19 cellular contexts compared by ENCODE assay signal in the genomic region with DNA sequence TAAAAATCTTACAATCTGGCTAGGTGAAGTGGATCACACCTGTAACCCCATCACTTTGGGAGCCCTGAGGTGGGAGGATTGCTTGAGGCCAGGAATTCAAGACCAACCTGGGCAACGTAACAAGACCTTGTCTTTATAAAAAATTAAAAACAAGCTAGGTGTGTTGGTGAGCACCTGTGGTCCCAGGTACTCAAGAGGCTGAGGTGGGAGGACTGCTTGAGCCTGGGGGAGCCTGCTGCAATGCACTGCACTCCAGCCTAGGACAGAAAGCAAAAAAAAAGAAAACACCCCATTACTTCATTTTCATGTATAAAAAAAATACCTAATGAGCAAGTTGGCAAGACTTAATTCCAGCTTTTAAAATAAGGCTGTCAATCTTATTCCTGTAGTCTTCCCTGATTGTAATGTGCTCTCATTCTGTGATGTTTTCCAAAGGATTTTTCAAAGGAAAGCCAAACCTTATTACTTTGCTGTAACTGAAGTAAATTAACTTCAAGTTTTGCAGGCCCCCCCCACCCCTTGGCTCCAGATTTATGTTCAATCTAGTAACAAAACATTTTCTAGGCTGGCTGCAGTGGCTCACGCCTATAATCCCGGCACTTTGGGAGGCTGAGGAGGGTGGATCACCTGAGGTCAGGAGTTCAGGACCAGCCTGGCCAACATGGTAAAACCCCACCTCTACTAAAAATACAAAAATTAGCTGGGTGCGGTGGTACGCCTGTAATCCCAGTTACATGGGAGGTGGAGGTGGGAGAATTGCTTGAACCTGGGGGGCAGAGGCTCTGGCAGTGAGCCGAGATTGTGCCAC. TPM values are rescaled to one million over a fixed set of nuclear protein-coding genes. Genes with fewer than 3 reads are reported as not detected.
A peak's percentile ranks its signal among the peaks of the same experiment; 100 is the strongest.
DNase-seq lines count a peak whose midpoint lies in the region; ATAC-seq, FAIRE-seq and TF ChIP-seq lines count a peak whose summit lies in the region.
"Had no signal": no experiment of that assay in that cellular context is flagged by ENCODE, and none has a peak within 500 bp of the region (broad histone marks: within the 10 kb centered on the region; RNA-seq: fewer than 3 reads in every experiment).

No MANE protein-coding gene starts in this region.

- H3K9me2 ChIP-seq in OCI-LY1 (ENCODE audit: low read depth, low read length) = no peaks in the 10 kb centered on the region

- H3K79me2 ChIP-seq in HepG2 (ENCODE audit: insufficient read depth, low read length) (peaks cover 13% of the 10 kb centered on the region), OCI-LY1 (ENCODE audit: insufficient read depth, low read length) (peaks cover 12% of the 10 kb centered on the region), K562 (ENCODE audit: control insufficient read depth, insufficient read depth, low read length) (peaks cover 17% of the 10 kb centered on the region)

- H3K9ac ChIP-seq in HepG2 (ENCODE audit: insufficient read depth, low read depth, low read length) = no peak overlapping the region
- no peak overlapping the region for H3K9ac ChIP-seq in OCI-LY1 (ENCODE audit: low read length)
- no peak overlapping the region for H3K9ac ChIP-seq in K562 (ENCODE audit: insufficient read depth in 1 of 2, low read depth in 2 of 2, low read length in 2 of 2)

- H4K20me1 ChIP-seq in HepG2 (ENCODE audit: insufficient read depth, low read length) (peaks cover 9% of the 10 kb centered on the region; the same call in 1 of the 2 replicates), OCI-LY1 (ENCODE audit: insufficient read depth, low read length) (no peaks in the 10 kb centered on the region), K562 (replicated peaks; ENCODE audit: control insufficient read depth, insufficient read depth, low read length) (no peaks in the 10 kb centered on the region)

- TF ChIP-seq POLR2A in HepG2 (IDR thresholded peaks at IDR 0.05; ENCODE audit: insufficient read depth in 1 of 2, low read depth in 2 of 2, low read length in 2 of 2) (no peak), right lobe of liver (IDR thresholded peaks at IDR 0.05) (no peak), K562 (conservative IDR thresholded peaks at IDR 0.05) (peak; percentile 68)

- no peak for TF ChIP-seq RAD21 in HepG2 (CRISPR knock-in tag; IDR thresholded peaks at IDR 0.05)
- no peak for TF ChIP-seq RAD21 in K562 (CRISPR knock-in tag; conservative IDR thresholded peaks at IDR 0.05 in 1 of 2, IDR thresholded peaks at IDR 0.05 in 1 of 2)

- in situ Hi-C loops in HepG2 (cut with HindIII; ENCODE audit: extremely low pct_ligation_motif_present, low pct_unique_long_range_greater_than_20kb) (no loop called here), K562 (cut with MboI) (no loop called here)

- ATAC-seq in HepG2 (no peak), right lobe of liver (no peak), K562 (no peak)
- ATAC-seq: activated CD4-positive, CD25-positive, alpha-beta regulatory T cell treated with anti-CD3 and anti-CD28 coated beads, Interleukin-2, amount 50 U/mL, for 24 hours; pancreas; sciatic nerve had no signal

- DNase-seq in HepG2 (ENCODE audit: low spot score) (no peak), right lobe of liver (no peak), K562 (ENCODE audit: extremely low read depth in 1 of 4, low spot score in 3 of 4) (no peak), MG63 (no peak), dedifferentiated amniotic fluid mesenchymal stem cell (ENCODE audit: extremely low spot score) (no peak), RPMI8226 (no peak)
- DNase-seq: COR-L47; NCI-H524; pancreas; stimulated activated naive CD4-positive, alpha-beta T cell had no signal

- CTCF ChIA-PET in HepG2 (lab: Yijun Ruan, JAX; ENCODE audit: low intra/inter-chr PET ratio, low total read pairs) (no interaction called here), K562 (lab: Yijun Ruan, JAX; ENCODE audit: low intra/inter-chr PET ratio) (no interaction called here)

- H3K4me2 ChIP-seq in HepG2 (ENCODE audit: low read depth, low read length) = no peak overlapping the region
- H3K4me2 ChIP-seq in OCI-LY1 (ENCODE audit: low read length) = no peak overlapping the region
- no peak overlapping the region for H3K4me2 ChIP-seq in K562 (ENCODE audit: insufficient read depth, low read length)
- H3K4me2 ChIP-seq: hepatocyte had no signal

- H3K27me3 ChIP-seq in HepG2 (ENCODE audit: control insufficient read depth in 1 of 2, insufficient read depth in 2 of 2, low read length in 2 of 2) (no peaks in the 10 kb centered on the region; a peak in 1 of 5 replicates), right lobe of liver (no peaks in the 10 kb centered on the region), OCI-LY1 (ENCODE audit: insufficient read depth, low read length) (no peaks in the 10 kb centered on the region), K562 (ENCODE audit: control insufficient read depth in 2 of 2, insufficient read depth in 2 of 2, low read length in 2 of 2) (no peaks in the 10 kb centered on the region), MG63 (no peaks in the 10 kb centered on the region)
- H3K27me3 ChIP-seq: breast epithelium, hepatocyte, pancreas had no signal

- POLR2A ChIA-PET in HepG2 (lab: Yijun Ruan, JAX) = interaction anchor here (1.0 to 2.0 kb wide), 5 partner anchors 9 to 104 kb away, joined by 3 to 9 read pairs (median 5); partner anchors contain the start of genes KNTC1 and RSRC2
- POLR2A ChIA-PET in K562 (lab: Yijun Ruan, JAX) = interaction anchor here (0.6 to 8.1 kb wide), 11 partner anchors 7 to 306 kb away, joined by 3 to 96 read pairs (median 4); partner anchors contain the start of genes KNTC1 and RSRC2

- no peaks in the 10 kb centered on the region for H3K9me1 ChIP-seq in K562 (ENCODE audit: control insufficient read depth, insufficient read depth, low read length)

- H3K4me3 ChIP-seq in HepG2 (replicated peaks in 1 of 3; ENCODE audit: insufficient read depth in 1 of 3, low read depth in 2 of 3, low read length in 3 of 3) (no peak overlapping the region), right lobe of liver (no peak overlapping the region), OCI-LY1 (ENCODE audit: low read depth, low read length, poor library complexity, severe bottlenecking) (no peak overlapping the region), K562 (no peak overlapping the region), MG63 (no peak overlapping the region)
- H3K4me3 ChIP-seq: breast epithelium, coronary artery, hepatocyte, pancreas had no signal

- H3K36me3 ChIP-seq in HepG2 (replicated peaks in 1 of 2; ENCODE audit: control insufficient read depth in 1 of 2, insufficient read depth in 2 of 2, low read length in 2 of 2) (peaks cover 17 to 44% of the 10 kb centered on the region in 2 experiments), right lobe of liver (peaks cover 20 to 60% (median 36%) of the 10 kb centered on the region in 4 donors), OCI-LY1 (ENCODE audit: insufficient read depth, low read length) (peaks cover 62% of the 10 kb centered on the region), K562 (ENCODE audit: control insufficient read depth, insufficient read depth, low read length) (peaks cover 59% of the 10 kb centered on the region), MG63 (peaks cover 62% of the 10 kb centered on the region)

- H3K4me1 ChIP-seq in HepG2 (ENCODE audit: insufficient read depth, low read length) (peaks cover 10% of the 10 kb centered on the region), right lobe of liver (peaks cover 0 to 7% (median 2%) of the 10 kb centered on the region in 4 donors), OCI-LY1 (ENCODE audit: insufficient read depth, low read length, severe bottlenecking) (peaks cover 18% of the 10 kb centered on the region), K562 (replicated peaks in 1 of 2; ENCODE audit: control insufficient read depth in 2 of 2, insufficient read depth in 2 of 2, low read length in 2 of 2) (peaks cover 4 to 6% of the 10 kb centered on the region in 2 experiments; a peak in 3 of 5 replicates)

- BruUV-seq in HepG2 (replicated peaks; lab: Mats Ljungman, UMichigan) (no TSS peak), K562 (replicated peaks; lab: Mats Ljungman, UMichigan) (no TSS peak)

- no peak for TF ChIP-seq EP300 in HepG2 (IDR thresholded peaks at IDR 0.05; ENCODE audit: low read depth in 2 of 2, low read length in 2 of 2)
- TF ChIP-seq EP300 in HepG2 (CRISPR knock-in tag; IDR thresholded peaks at IDR 0.05; ENCODE audit: borderline replicate concordance) = no peak
- TF ChIP-seq EP300 in K562 (IDR thresholded peaks at IDR 0.05; ENCODE audit: low read length) = no peak

- FAIRE-seq in HepG2 (lab: Jason Lieb, UNC) = no peak
- no peak for FAIRE-seq in K562 (lab: Jason Lieb, UNC)
- FAIRE-seq: GM19239, H1, islet of Langerhans, pancreas had no signal

- H2AFZ ChIP-seq in HepG2 (ENCODE audit: low read length) (no peak overlapping the region), OCI-LY1 (ENCODE audit: low read length) (no peak overlapping the region), K562 (ENCODE audit: low read depth, low read length) (no peak overlapping the region)
- H2AFZ ChIP-seq: hepatocyte had no signal

- intact Hi-C loops in HepG2 (cut with micrococcal nuclease; ENCODE audit: unreplicated experiment) = no loop called here
- intact Hi-C loops in right lobe of liver (cut with DNase I) = no loop called here
- intact Hi-C loops in K562 (cut with micrococcal nuclease) = no loop called here

- H3F3A ChIP-seq in OCI-LY1 (ENCODE audit: insufficient read depth, low read length) = peaks cover 18% of the 10 kb centered on the region

- 96% methylated on average over 6 of the region's 6 CpGs for WGBS in HepG2 (ENCODE audit: low lambda C conversion rate)
- 68% methylated on average over 6 of the region's 6 CpGs for WGBS in right lobe of liver (ENCODE audit: insufficient coverage, low coverage, low lambda C conversion rate, missing lambda C conversion rate)
- 82% methylated on average over 6 of the region's 6 CpGs for WGBS in K562 (ENCODE audit: insufficient coverage, low coverage, missing lambda C conversion rate)

- no peak overlapping the region for H3K27ac ChIP-seq in HepG2 (ENCODE audit: extremely low read length, insufficient read depth, low read length)
- no peak overlapping the region for H3K27ac ChIP-seq in right lobe of liver
- peak overlapping the region; percentile 89 for H3K27ac ChIP-seq in OCI-LY1 (ENCODE audit: low read depth, low read length, poor library complexity, severe bottlenecking)
- H3K27ac ChIP-seq in K562 (ENCODE audit: extremely low read depth, low read depth, low read length) = no peak overlapping the region
- H3K27ac ChIP-seq: breast epithelium, coronary artery, hepatocyte, pancreas had no signal

- TF ChIP-seq CTCF in HepG2 (CRISPR knock-in tag; IDR thresholded peaks at IDR 0.05) (no peak), right lobe of liver (IDR thresholded peaks at IDR 0.05) (no peak), OCI-LY1 (IDR thresholded peaks at IDR 0.05; ENCODE audit: low read length) (no peak), K562 (IDR thresholded peaks at IDR 0.05 in 2 of 3, conservative IDR thresholded peaks at IDR 0.05 in 1 of 3; ENCODE audit: insufficient read depth in 2 of 3, low read depth in 1 of 3, low read length in 3 of 3) (no peak)

- no peaks in the 10 kb centered on the region for H3K9me3 ChIP-seq in HepG2 (ENCODE audit: low read length)
- H3K9me3 ChIP-seq in right lobe of liver = no peaks in the 10 kb centered on the region
- no peaks in the 10 kb centered on the region for H3K9me3 ChIP-seq in OCI-LY1 (ENCODE audit: low read length)
- no peaks in the 10 kb centered on the region for H3K9me3 ChIP-seq in K562 (replicated peaks; ENCODE audit: control insufficient read depth, insufficient read depth, low read depth, low read length)
- H3K9me3 ChIP-seq in MG63 = no peaks in the 10 kb centered on the region
- H3K9me3 ChIP-seq: breast epithelium, pancreas had no signal

RNA-seq across cellular contexts. Expression of gene ZCCHC8, which starts 3.3 kb away (rescaled TPM):
- 14.2 and 20.9 TPM in 2 replicates for total RNA-seq in HepG2 (2016; rRNA removed; fragmentation: Illumina TruSeq; extraction: Trizol)
- 4.6 and 5.1 TPM in 2 replicates for total RNA-seq in HepG2 (2016; cell fraction: cytosol; rRNA removed; fragmentation: Illumina TruSeq; extraction: Trizol; ENCODE audit: low read depth)
- total RNA-seq in HepG2 (2016; cell fraction: insoluble cytoplasmic fraction; rRNA removed; fragmentation: Illumina TruSeq; extraction: Trizol) = 14.0 and 22.1 TPM in 2 replicates
- 7.2 and 7.6 TPM in 2 replicates for total RNA-seq in HepG2 (2016; cell fraction: membrane; rRNA removed; fragmentation: Illumina TruSeq; extraction: Trizol)
- total RNA-seq in HepG2 (2016; cell fraction: nucleus; rRNA removed; fragmentation: Illumina TruSeq; extraction: Trizol) = 30.3 and 32.1 TPM in 2 replicates
- 18.6 and 20.5 TPM in 2 replicates for polyA plus RNA-seq in HepG2 (2011; rRNA removed)
- 9.6 and 13.2 TPM in 2 replicates for polyA plus RNA-seq in HepG2 (2011; cell fraction: cytosol; rRNA removed)
- 37.9 and 40.8 TPM in 2 replicates for polyA plus RNA-seq in HepG2 (2011; cell fraction: nucleus; rRNA removed)
- 20.5 and 20.8 TPM in 2 replicates for polyA plus RNA-seq in HepG2 (2012)
- 1.9 and 2.0 TPM in 2 replicates for polyA plus RNA-seq in HepG2 (2016; cell fraction: cytosol; fragmentation: Illumina TruSeq; extraction: Trizol; ENCODE audit: low read depth)
- polyA plus RNA-seq in HepG2 (2016; cell fraction: insoluble cytoplasmic fraction; fragmentation: Illumina TruSeq; extraction: Trizol; ENCODE audit: low read depth) = 15.5 and 16.5 TPM in 2 replicates
- 3.5 and 4.0 TPM in 2 replicates for polyA plus RNA-seq in HepG2 (2016; cell fraction: membrane; fragmentation: Illumina TruSeq; extraction: Trizol; ENCODE audit: low read depth)
- 75.5 and 80.1 TPM in 2 replicates for polyA plus RNA-seq in HepG2 (2016; cell fraction: nucleus; fragmentation: Illumina TruSeq; extraction: Trizol; ENCODE audit: insufficient read depth, low read depth)
- polyA minus RNA-seq in HepG2 (2011; rRNA and poly(A)+ RNA removed; ENCODE audit: low replicate concordance) = 9.4 and 18.6 TPM in 2 replicates
- polyA minus RNA-seq in HepG2 (2011; cell fraction: cytosol; rRNA and poly(A)+ RNA removed) = 8.1 and 11.2 TPM in 2 replicates
- polyA minus RNA-seq in HepG2 (2011; cell fraction: nucleus; rRNA and poly(A)+ RNA removed) = 40.6 and 42.0 TPM in 2 replicates
- total RNA-seq in right lobe of liver = 10 to 100 TPM in 2 of 6 experiments, 1 to 10 TPM in 4; 8.5 to 13.0 (median 9.3) TPM
- 46.3 and 139 TPM in 2 replicates for total RNA-seq in K562 (2011; cell fraction: chromatin; rRNA removed; ENCODE audit: low replicate concordance)
- 22.3 and 27.9 TPM in 2 replicates for total RNA-seq in K562 (2011; cell fraction: nucleolus; rRNA removed)
- total RNA-seq in K562 (2011; cell fraction: nucleoplasm; rRNA removed) = 46.5 and 73.4 TPM in 2 replicates
- total RNA-seq in K562 (2014; rRNA removed) = 25.3 and 27.7 TPM in 2 replicates
- total RNA-seq in K562 (2014; rRNA removed; fragmentation: Illumina TruSeq; extraction: Trizol) = 41.1 and 50.2 TPM in 2 replicates
- 32.5 and 36.5 TPM in 2 replicates for total RNA-seq in K562 (2015; rRNA removed; fragmentation: Illumina TruSeq; extraction: Trizol)
- 34.1 and 36.0 TPM in 2 replicates for total RNA-seq in K562 (2021)
- 28.9 and 32.0 TPM in 2 replicates for polyA plus RNA-seq in K562 (2011; rRNA removed)
- polyA plus RNA-seq in K562 (2011; cell fraction: cytosol; rRNA removed) = 15.4 and 21.2 TPM in 2 replicates
- 40.8 and 51.1 TPM in 2 replicates for polyA plus RNA-seq in K562 (2011; cell fraction: nucleus; rRNA removed)
- 21.2 and 36.6 TPM in 2 replicates for polyA plus RNA-seq in K562 (2012)
- polyA plus RNA-seq in K562 (2014; fragmentation: Illumina TruSeq; extraction: Trizol) = 41.3 and 50.9 TPM in 2 replicates
- 10 to 100 TPM; 14.8 to 20.7 TPM for polyA plus RNA-seq in K562 (2014; fragmentation: Nextera tagmentation; extraction: Ambion mirVana)
- 34.8 and 37.9 TPM in 2 replicates for polyA plus RNA-seq in K562 (2014; rRNA removed)
- 27.6 and 29.6 TPM in 2 replicates for polyA minus RNA-seq in K562 (2011; rRNA and poly(A)+ RNA removed)
- polyA minus RNA-seq in K562 (2011; cell fraction: cytosol; rRNA and poly(A)+ RNA removed) = 13.9 and 15.6 TPM in 2 replicates
- 15.1 and 30.9 TPM in 2 replicates for polyA minus RNA-seq in K562 (2011; cell fraction: nucleus; rRNA and poly(A)+ RNA removed)
- total RNA-seq in MG63 (2014; rRNA removed; shearing (Covaris generic); ENCODE audit: low replicate concordance) = 8.5 and 11.0 TPM in 2 replicates

RNA-seq across cellular contexts. Expression of gene RSRC2, which starts 22.7 kb away (rescaled TPM):
- total RNA-seq in HepG2 (2016; rRNA removed; fragmentation: Illumina TruSeq; extraction: Trizol) (77.8 and 85.8 TPM in 2 replicates), right lobe of liver (10 to 100 TPM; 17.6 to 27.7 (median 23.4) TPM), K562 (2014; rRNA removed) (65.9 and 83.6 TPM in 2 replicates), K562 (2014; rRNA removed; fragmentation: Illumina TruSeq; extraction: Trizol) (112 and 125 TPM in 2 replicates), K562 (2015; rRNA removed; fragmentation: Illumina TruSeq; extraction: Trizol) (109 and 120 TPM in 2 replicates), K562 (2021) (55.5 and 56.9 TPM in 2 replicates)
- total RNA-seq in HepG2 (2016; cell fraction: cytosol; rRNA removed; fragmentation: Illumina TruSeq; extraction: Trizol; ENCODE audit: low read depth) = 18.9 and 21.1 TPM in 2 replicates
- 79.4 and 84.5 TPM in 2 replicates for total RNA-seq in HepG2 (2016; cell fraction: insoluble cytoplasmic fraction; rRNA removed; fragmentation: Illumina TruSeq; extraction: Trizol)
- total RNA-seq in HepG2 (2016; cell fraction: membrane; rRNA removed; fragmentation: Illumina TruSeq; extraction: Trizol) = 32.8 and 33.2 TPM in 2 replicates
- 97.0 and 103 TPM in 2 replicates for total RNA-seq in HepG2 (2016; cell fraction: nucleus; rRNA removed; fragmentation: Illumina TruSeq; extraction: Trizol)
- polyA plus RNA-seq in HepG2 (2011; rRNA removed) (27.6 and 31.4 TPM in 2 replicates), K562 (2011; rRNA removed) (66.6 and 70.1 TPM in 2 replicates), K562 (2014; fragmentation: Illumina TruSeq; extraction: Trizol) (87.5 and 123 TPM in 2 replicates), K562 (2014; fragmentation: Nextera tagmentation; extraction: Ambion mirVana) (10 to 100 TPM; 52.6 to 72.3 TPM), K562 (2014; rRNA removed) (65.0 and 80.3 TPM in 2 replicates)
- 7.5 and 10.3 TPM in 2 replicates for polyA plus RNA-seq in HepG2 (2011; cell fraction: cytosol; rRNA removed)
- polyA plus RNA-seq in HepG2 (2011; cell fraction: nucleus; rRNA removed) = 42.2 and 43.3 TPM in 2 replicates
- 50.4 and 65.0 TPM in 2 replicates for polyA plus RNA-seq in HepG2 (2012)
- polyA plus RNA-seq in HepG2 (2016; cell fraction: cytosol; fragmentation: Illumina TruSeq; extraction: Trizol; ENCODE audit: low read depth) = 8.9 and 9.0 TPM in 2 replicates
- 98.3 and 98.6 TPM in 2 replicates for polyA plus RNA-seq in HepG2 (2016; cell fraction: insoluble cytoplasmic fraction; fragmentation: Illumina TruSeq; extraction: Trizol; ENCODE audit: low read depth)
- polyA plus RNA-seq in HepG2 (2016; cell fraction: membrane; fragmentation: Illumina TruSeq; extraction: Trizol; ENCODE audit: low read depth) = 14.1 and 18.0 TPM in 2 replicates
- polyA plus RNA-seq in HepG2 (2016; cell fraction: nucleus; fragmentation: Illumina TruSeq; extraction: Trizol; ENCODE audit: insufficient read depth, low read depth) = 156 and 164 TPM in 2 replicates
- polyA minus RNA-seq in HepG2 (2011; rRNA and poly(A)+ RNA removed; ENCODE audit: low replicate concordance) = 17.3 and 23.5 TPM in 2 replicates
- 8.3 and 11.6 TPM in 2 replicates for polyA minus RNA-seq in HepG2 (2011; cell fraction: cytosol; rRNA and poly(A)+ RNA removed)
- polyA minus RNA-seq in HepG2 (2011; cell fraction: nucleus; rRNA and poly(A)+ RNA removed) = 155 and 166 TPM in 2 replicates
- 98.7 and 318 TPM in 2 replicates for total RNA-seq in K562 (2011; cell fraction: chromatin; rRNA removed; ENCODE audit: low replicate concordance)
- total RNA-seq in K562 (2011; cell fraction: nucleolus; rRNA removed) = 46.5 and 58.4 TPM in 2 replicates
- 128 and 216 TPM in 2 replicates for total RNA-seq in K562 (2011; cell fraction: nucleoplasm; rRNA removed)
- 4.7 and 14.5 TPM in 2 replicates for polyA plus RNA-seq in K562 (2011; cell fraction: cytosol; rRNA removed)
- 82.9 and 129 TPM in 2 replicates for polyA plus RNA-seq in K562 (2011; cell fraction: nucleus; rRNA removed)
- 44.7 and 51.8 TPM in 2 replicates for polyA plus RNA-seq in K562 (2012)
- 55.6 and 64.7 TPM in 2 replicates for polyA minus RNA-seq in K562 (2011; rRNA and poly(A)+ RNA removed)
- 13.8 and 20.4 TPM in 2 replicates for polyA minus RNA-seq in K562 (2011; cell fraction: cytosol; rRNA and poly(A)+ RNA removed)
- polyA minus RNA-seq in K562 (2011; cell fraction: nucleus; rRNA and poly(A)+ RNA removed) = 44.2 and 98.2 TPM in 2 replicates
- total RNA-seq in MG63 (2014; rRNA removed; shearing (Covaris generic); ENCODE audit: low replicate concordance) = 54.6 and 57.9 TPM in 2 replicates

RNA-seq across cellular contexts. Expression of gene KNTC1, which starts 23.1 kb away (rescaled TPM):
- total RNA-seq in HepG2 (2016; rRNA removed; fragmentation: Illumina TruSeq; extraction: Trizol) = 49.2 and 57.6 TPM in 2 replicates
- 18.2 and 22.7 TPM in 2 replicates for total RNA-seq in HepG2 (2016; cell fraction: cytosol; rRNA removed; fragmentation: Illumina TruSeq; extraction: Trizol; ENCODE audit: low read depth)
- total RNA-seq in HepG2 (2016; cell fraction: insoluble cytoplasmic fraction; rRNA removed; fragmentation: Illumina TruSeq; extraction: Trizol) = 49.4 and 57.3 TPM in 2 replicates
- total RNA-seq in HepG2 (2016; cell fraction: membrane; rRNA removed; fragmentation: Illumina TruSeq; extraction: Trizol) = 16.5 and 21.3 TPM in 2 replicates
- total RNA-seq in HepG2 (2016; cell fraction: nucleus; rRNA removed; fragmentation: Illumina TruSeq; extraction: Trizol) = 108 and 118 TPM in 2 replicates
- 26.9 and 45.1 TPM in 2 replicates for polyA plus RNA-seq in HepG2 (2011; rRNA removed)
- 6.0 and 6.6 TPM in 2 replicates for polyA plus RNA-seq in HepG2 (2011; cell fraction: cytosol; rRNA removed)
- 56.6 and 86.5 TPM in 2 replicates for polyA plus RNA-seq in HepG2 (2011; cell fraction: nucleus; rRNA removed)
- 23.2 and 23.7 TPM in 2 replicates for polyA plus RNA-seq in HepG2 (2012)
- polyA plus RNA-seq in HepG2 (2016; cell fraction: cytosol; fragmentation: Illumina TruSeq; extraction: Trizol; ENCODE audit: low read depth) = 2.0 and 2.9 TPM in 2 replicates
- polyA plus RNA-seq in HepG2 (2016; cell fraction: insoluble cytoplasmic fraction; fragmentation: Illumina TruSeq; extraction: Trizol; ENCODE audit: low read depth) = 27.6 and 27.7 TPM in 2 replicates
- 3.5 and 4.7 TPM in 2 replicates for polyA plus RNA-seq in HepG2 (2016; cell fraction: membrane; fragmentation: Illumina TruSeq; extraction: Trizol; ENCODE audit: low read depth)
- 208 and 213 TPM in 2 replicates for polyA plus RNA-seq in HepG2 (2016; cell fraction: nucleus; fragmentation: Illumina TruSeq; extraction: Trizol; ENCODE audit: insufficient read depth, low read depth)
- 21.3 and 75.8 TPM in 2 replicates for polyA minus RNA-seq in HepG2 (2011; rRNA and poly(A)+ RNA removed; ENCODE audit: low replicate concordance)
- polyA minus RNA-seq in HepG2 (2011; cell fraction: cytosol; rRNA and poly(A)+ RNA removed) = 10.1 and 13.4 TPM in 2 replicates
- polyA minus RNA-seq in HepG2 (2011; cell fraction: nucleus; rRNA and poly(A)+ RNA removed) = 88.6 and 117 TPM in 2 replicates
- total RNA-seq in right lobe of liver = 10 to 100 TPM in 1 of 6 experiments, 1 to 10 TPM in 5; 2.1 to 10.7 (median 3.5) TPM
- total RNA-seq in K562 (2011; cell fraction: chromatin; rRNA removed; ENCODE audit: low replicate concordance) = 430 and 898 TPM in 2 replicates
- 165 and 228 TPM in 2 replicates for total RNA-seq in K562 (2011; cell fraction: nucleolus; rRNA removed)
- 371 and 438 TPM in 2 replicates for total RNA-seq in K562 (2011; cell fraction: nucleoplasm; rRNA removed)
- 62.7 and 69.9 TPM in 2 replicates for total RNA-seq in K562 (2014; rRNA removed)
- 134 and 135 TPM in 2 replicates for total RNA-seq in K562 (2014; rRNA removed; fragmentation: Illumina TruSeq; extraction: Trizol)
- total RNA-seq in K562 (2015; rRNA removed; fragmentation: Illumina TruSeq; extraction: Trizol) = 110 and 120 TPM in 2 replicates
- total RNA-seq in K562 (2021) = 82.3 and 83.1 TPM in 2 replicates
- 130 and 146 TPM in 2 replicates for polyA plus RNA-seq in K562 (2011; rRNA removed)
- 26.7 and 41.9 TPM in 2 replicates for polyA plus RNA-seq in K562 (2011; cell fraction: cytosol; rRNA removed)
- polyA plus RNA-seq in K562 (2011; cell fraction: nucleus; rRNA removed) = 353 and 375 TPM in 2 replicates
- polyA plus RNA-seq in K562 (2012) = 55.8 and 85.6 TPM in 2 replicates
- 74.1 and 99.6 TPM in 2 replicates for polyA plus RNA-seq in K562 (2014; fragmentation: Illumina TruSeq; extraction: Trizol)
- 10 to 100 TPM; 38.9 to 57.8 TPM for polyA plus RNA-seq in K562 (2014; fragmentation: Nextera tagmentation; extraction: Ambion mirVana)
- 102 and 103 TPM in 2 replicates for polyA plus RNA-seq in K562 (2014; rRNA removed)
- 198 and 218 TPM in 2 replicates for polyA minus RNA-seq in K562 (2011; rRNA and poly(A)+ RNA removed)
- polyA minus RNA-seq in K562 (2011; cell fraction: cytosol; rRNA and poly(A)+ RNA removed) = 42.0 and 54.2 TPM in 2 replicates
- polyA minus RNA-seq in K562 (2011; cell fraction: nucleus; rRNA and poly(A)+ RNA removed) = 158 and 332 TPM in 2 replicates
- total RNA-seq in MG63 (2014; rRNA removed; shearing (Covaris generic); ENCODE audit: low replicate concordance) = 20.5 and 32.1 TPM in 2 replicates

Comparison
In these comparisons a context has a peak if more than half of its experiments do, and no peak if none do; other contexts are left out.
1. Of the 241 proteins assayed by ChIP-seq in both HepG2 and K562: peak only in HepG2: POLR2G and RBM22; only in K562: POLR2A and ZNF740; in both: POLR2AphosphoS2 and POLR2AphosphoS5; in neither: 234; mixed calls (peak in some experiments, not most) for 1.